In the genomic region with DNA sequence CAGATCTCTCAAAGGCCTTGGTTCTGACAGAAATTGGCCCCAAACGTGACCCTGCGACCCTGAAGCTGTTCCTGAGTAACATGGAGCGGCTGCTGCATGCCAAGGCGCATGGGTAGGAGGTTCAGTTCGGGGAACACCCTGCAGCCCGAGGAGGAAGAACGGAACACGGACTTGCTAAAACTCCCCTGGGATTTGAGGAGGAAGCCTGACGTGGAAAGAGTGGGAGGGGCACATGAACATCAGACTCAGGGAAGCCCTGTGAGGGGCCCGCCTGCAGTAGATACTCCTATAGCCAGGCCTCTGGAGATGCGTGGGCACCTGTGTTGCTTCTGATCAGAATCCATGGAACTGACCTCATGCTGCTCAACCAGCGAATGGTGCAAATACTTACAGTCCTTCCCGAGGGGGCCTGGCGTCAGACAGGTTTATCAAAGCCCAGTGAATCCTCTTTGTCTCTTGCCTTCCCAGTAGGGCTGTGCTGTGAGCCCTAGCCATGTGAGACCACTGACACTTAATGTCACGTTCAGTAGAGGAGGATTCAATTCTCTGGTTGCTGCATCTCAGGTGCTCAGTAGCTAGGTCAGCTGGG, we compare ENCODE assay signal across 20 cellular contexts. TPM values are rescaled to one million over a fixed set of nuclear protein-coding genes. Genes with fewer than 3 reads are reported as not detected.
A peak's percentile ranks its signal among the peaks of the same experiment; 100 is the strongest.
DNase-seq lines count a peak whose midpoint lies in the region; ATAC-seq, FAIRE-seq and TF ChIP-seq lines count a peak whose summit lies in the region.
"Had no signal": no experiment of that assay in that cellular context is flagged by ENCODE, and none has a peak within 500 bp of the region (broad histone marks: within the 10 kb centered on the region; RNA-seq: fewer than 3 reads in every experiment).

No MANE protein-coding gene starts in this region.

- peak overlapping the region; percentile 26 to 33 for H3K27ac ChIP-seq in breast epithelium
- H3K27ac ChIP-seq in body of pancreas: peak overlapping the region; percentile 52 to 95 (median 93)
- H3K27ac ChIP-seq in keratinocyte (ENCODE audit: control insufficient read depth, insufficient read depth, low read length): no peak overlapping the region
- H3K27ac ChIP-seq: 22Rv1, GM23248, PC-9 had no signal

- H2AFZ ChIP-seq in keratinocyte (ENCODE audit: control insufficient read depth, low read length): no peak overlapping the region
- H2AFZ ChIP-seq: GM23248, PC-9 had no signal

- H3K36me3 Mint-ChIP-seq in MCF 10A (ENCODE audit: insufficient read depth, unreplicated experiment) (peaks cover 27% of the 10 kb centered on the region), immature natural killer cell (peaks cover 0 to 2% (median 0%) of the 10 kb centered on the region in 3 donors)
- peaks cover 11% of the 10 kb centered on the region for H3K36me3 Mint-ChIP-seq in stimulated activated memory B cell treated with anti-CD40 and anti-IgM and Interleukin-4, amounts not matched to agents 10 μg/mL and 1 μg/mL and 100 μg/mL, for 72 hours

- no peaks in the 10 kb centered on the region for H3K27me3 ChIP-seq in breast epithelium
- no peaks in the 10 kb centered on the region for H3K27me3 ChIP-seq in body of pancreas
- H3K27me3 ChIP-seq in keratinocyte (ENCODE audit: control insufficient read depth, extremely low read depth, insufficient read depth, low read length): no peaks in the 10 kb centered on the region

- no peaks in the 10 kb centered on the region for H3K79me2 ChIP-seq in keratinocyte (ENCODE audit: control insufficient read depth, insufficient read depth, low read length)

- H3K9me1 ChIP-seq in keratinocyte (ENCODE audit: control insufficient read depth, extremely low read depth, insufficient read depth, low read length): no peaks in the 10 kb centered on the region

- H3K4me1 Mint-ChIP-seq in MCF 10A (ENCODE audit: insufficient read depth, unreplicated experiment) (peaks cover 12% of the 10 kb centered on the region), immature natural killer cell (no peaks in the 10 kb centered on the region)
- peaks cover 6% of the 10 kb centered on the region for H3K4me1 Mint-ChIP-seq in stimulated activated memory B cell treated with anti-CD40 and anti-IgM and Interleukin-4, amounts not matched to agents 10 μg/mL and 1 μg/mL and 100 μg/mL, for 72 hours
- H3K4me1 Mint-ChIP-seq: CD4-positive, CD25-positive, alpha-beta regulatory T cell had no signal

- H3K36me3 ChIP-seq in breast epithelium (no peaks in the 10 kb centered on the region), body of pancreas (replicated peaks in 1 of 2; ENCODE audit: insufficient read depth in 1 of 2, low read depth in 2 of 2) (peaks cover 0 to 14% of the 10 kb centered on the region in 2 donors), keratinocyte (ENCODE audit: control insufficient read depth in 2 of 2, extremely low read depth in 1 of 2, insufficient read depth in 2 of 2, low read length in 2 of 2) (no peaks in the 10 kb centered on the region)

- 63 to 72% methylated on average over 14 to 15 of the region's 15 CpGs for WGBS in body of pancreas, 2 donors

- H3K9me3 Mint-ChIP-seq in MCF 10A (ENCODE audit: unreplicated experiment) (no peaks in the 10 kb centered on the region), immature natural killer cell (no peaks in the 10 kb centered on the region)
- no peaks in the 10 kb centered on the region for H3K9me3 Mint-ChIP-seq in stimulated activated memory B cell treated with anti-CD40 and anti-IgM and Interleukin-4, amounts not matched to agents 10 μg/mL and 1 μg/mL and 100 μg/mL, for 72 hours
- H3K9me3 Mint-ChIP-seq: CD4-positive, CD25-positive, alpha-beta regulatory T cell had no signal

- FAIRE-seq in keratinocyte (lab: Jason Lieb, UNC): peak; percentile 62

- no peak overlapping the region for H3K27ac Mint-ChIP-seq in MCF 10A (ENCODE audit: low read depth, unreplicated experiment)
- no peak overlapping the region for H3K27ac Mint-ChIP-seq in stimulated activated memory B cell treated with anti-CD40 and anti-IgM and Interleukin-4, amounts not matched to agents 10 μg/mL and 1 μg/mL and 100 μg/mL, for 72 hours
- H3K27ac Mint-ChIP-seq in immature natural killer cell: no peak overlapping the region
- H3K27ac Mint-ChIP-seq: CD4-positive, CD25-positive, alpha-beta regulatory T cell had no signal

- H3K4me3 Mint-ChIP-seq in MCF 10A (ENCODE audit: unreplicated experiment) (no peak overlapping the region), immature natural killer cell (no peak overlapping the region)
- no peak overlapping the region for H3K4me3 Mint-ChIP-seq in stimulated activated memory B cell treated with anti-CD40 and anti-IgM and Interleukin-4, amounts not matched to agents 10 μg/mL and 1 μg/mL and 100 μg/mL, for 72 hours
- H3K4me3 Mint-ChIP-seq: CD4-positive, CD25-positive, alpha-beta regulatory T cell had no signal

- intact Hi-C loops in breast epithelium (cut with DNase I; ENCODE audit: low total_unique reads) (loop anchor here (10.0 kb wide), 1 partner anchor 207 kb away; no protein-coding TSS in a partner anchor), MCF 10A (cut with micrococcal nuclease) (no loop called here), body of pancreas (cut with DNase I) (no loop called here)

- no TSS peak for BruUV-seq in MCF 10A (replicated peaks; lab: Mats Ljungman, UMichigan)

- no peak overlapping the region for H3K4me2 ChIP-seq in keratinocyte (ENCODE audit: control insufficient read depth, extremely low read depth, insufficient read depth, low read depth, low read length)
- H3K4me2 ChIP-seq: PC-9 had no signal

- CTCF ChIA-PET in MCF 10A (lab: Yijun Ruan, JAX): interaction anchor here (0.7 to 3.4 kb wide), 3 partner anchors 11 to 883 kb away, joined by 3 to 28 read pairs (median 4); no protein-coding TSS in a partner anchor

- H4K20me1 ChIP-seq in keratinocyte (ENCODE audit: control insufficient read depth, extremely low read depth, insufficient read depth, low read length): no peaks in the 10 kb centered on the region

- TF ChIP-seq POLR2A in breast epithelium (IDR thresholded peaks at IDR 0.05) (no peak), body of pancreas (IDR thresholded peaks at IDR 0.05) (no peak)

- H3K9me3 ChIP-seq in breast epithelium: no peaks in the 10 kb centered on the region
- H3K9me3 ChIP-seq in body of pancreas: no peaks in the 10 kb centered on the region
- H3K9me3 ChIP-seq in keratinocyte (ENCODE audit: control insufficient read depth, low read depth, low read length): no peaks in the 10 kb centered on the region

- H3K9ac ChIP-seq in keratinocyte (ENCODE audit: control insufficient read depth, extremely low read depth, insufficient read depth, low read length): no peak overlapping the region
- H3K9ac ChIP-seq: GM23248 had no signal

- DNase-seq in breast epithelium (ENCODE audit: low spot score in 2 of 2): no peak
- DNase-seq in MCF 10A (ENCODE audit: unreplicated experiment): no peak
- no peak for DNase-seq in body of pancreas
- DNase-seq in keratinocyte (ENCODE audit: low read depth, low spot score): no peak
- DNase-seq in GM19240 (ENCODE audit: insufficient read length, low spot score): no peak
- no peak for DNase-seq in immature natural killer cell
- no peak for DNase-seq in GM13976 (ENCODE audit: low spot score)
- DNase-seq: CD4-positive, CD25-positive, alpha-beta regulatory T cell; DMS 273 treated with DMSO at 0.1 percent for 48 hours; GDM1; GM23248; HCEC 1CT; IMR-90; NCI-H1417 treated with DMSO at 0.1 percent for 48 hours; NCI-H187 treated with DMSO at 0.1 percent for 48 hours; NCI-H2227 treated with DMSO at 0.1 percent for 48 hours; NCI-H82; PC-9 had no signal

- POLR2A ChIA-PET in MCF 10A (lab: Yijun Ruan, JAX): interaction anchor here (1.2 kb wide), 1 partner anchor 34 kb away, joined by 3 read pairs; no protein-coding TSS in a partner anchor

- in situ Hi-C loops in GM13976 (cut with MboI; ENCODE audit: low sequenced_read_pairs, unreplicated experiment): no loop called here

- H3K27me3 Mint-ChIP-seq in MCF 10A (ENCODE audit: insufficient read depth, unreplicated experiment) (no peaks in the 10 kb centered on the region), immature natural killer cell (ENCODE audit: low read depth in 3 of 3) (peaks cover 0 to 2% (median 0%) of the 10 kb centered on the region in 3 donors)
- no peaks in the 10 kb centered on the region for H3K27me3 Mint-ChIP-seq in stimulated activated memory B cell treated with anti-CD40 and anti-IgM and Interleukin-4, amounts not matched to agents 10 μg/mL and 1 μg/mL and 100 μg/mL, for 72 hours
- H3K27me3 Mint-ChIP-seq: CD4-positive, CD25-positive, alpha-beta regulatory T cell had no signal

- H3K4me3 ChIP-seq in breast epithelium (no peak overlapping the region), body of pancreas (no peak overlapping the region), keratinocyte (ENCODE audit: control insufficient read depth in 2 of 3, extremely low read depth in 1 of 3, insufficient read depth in 2 of 3, low read depth in 1 of 3, low read length in 3 of 3) (no peak overlapping the region)
- H3K4me3 ChIP-seq: GM23248, PC-9 had no signal

- TF ChIP-seq CTCF in breast epithelium (IDR thresholded peaks at IDR 0.05): no peak
- TF ChIP-seq CTCF in MCF 10A (IDR thresholded peaks at IDR 0.05; ENCODE audit: unreplicated experiment): no peak
- TF ChIP-seq CTCF in body of pancreas (IDR thresholded peaks at IDR 0.05): no peak
- no peak for TF ChIP-seq CTCF in keratinocyte (optimal IDR thresholded peaks at IDR 0.05 in 1 of 3, IDR thresholded peaks at IDR 0.05 in 1 of 3, conservative IDR thresholded peaks at IDR 0.05 in 1 of 3; ENCODE audit: extremely low read depth in 1 of 3, insufficient read depth in 2 of 3, low read length in 3 of 3)
- no peak for TF ChIP-seq CTCF in GM13976 (IDR thresholded peaks at IDR 0.05; ENCODE audit: borderline replicate concordance, control extremely low read depth, extremely low read depth, insufficient read depth, missing control alignments)

- ATAC-seq in body of pancreas: no peak
- ATAC-seq in stimulated activated memory B cell treated with anti-CD40 and anti-IgM and Interleukin-4, amounts not matched to agents 10 μg/mL and 1 μg/mL and 100 μg/mL, for 72 hours: peak; percentile 12

- H3K4me1 ChIP-seq in breast epithelium: no peaks in the 10 kb centered on the region
- peaks cover 43% of the 10 kb centered on the region for H3K4me1 ChIP-seq in body of pancreas
- H3K4me1 ChIP-seq in keratinocyte (ENCODE audit: control insufficient read depth, extremely low read depth, insufficient read depth, low read length): peaks cover 41% of the 10 kb centered on the region

- dilution Hi-C loops in keratinocyte (cut with MboI; ENCODE audit: extremely low pct_ligation_motif_present, low sequenced_read_pairs): no loop called here

RNA-seq across cellular contexts. Expression of a gene that starts 46.8 kb away (rescaled TPM):
- total RNA-seq in breast epithelium: 10 to 100 TPM; 25.2 to 26.5 (median 26.2) TPM
- total RNA-seq in MCF 10A (2022): 8.8 and 12.8 TPM in 2 replicates
- total RNA-seq in body of pancreas: 100 to 1,000 TPM; 269 to 446 TPM
- polyA plus RNA-seq in keratinocyte: 9.9 to 18.7 TPM (median 17.6 TPM) in 3 replicates
- polyA plus RNA-seq in keratinocyte (2011; ENCODE audit: low read depth): 66.4 TPM
- polyA plus RNA-seq in keratinocyte (2011; cell fraction: cytosol; rRNA removed): 11.2 and 14.0 TPM in 2 replicates
- polyA plus RNA-seq in keratinocyte (2011; cell fraction: nucleus; rRNA removed): 11.4 TPM in 2 replicates
- polyA plus RNA-seq in keratinocyte (2012; ENCODE audit: low replicate concordance): 11.0 and 143 TPM in 2 replicates
- polyA minus RNA-seq in keratinocyte: 12.0 to 15.1 TPM (median 12.1 TPM) in 3 replicates
- 12.5 TPM for polyA minus RNA-seq in keratinocyte (2011; cell fraction: cytosol; rRNA and poly(A)+ RNA removed)
- polyA minus RNA-seq in keratinocyte (2011; cell fraction: nucleus; rRNA and poly(A)+ RNA removed): 4.2 and 4.6 TPM in 2 replicates
- polyA plus RNA-seq in immature natural killer cell: 10 to 100 TPM in 2 of 3 donors, 1 to 10 TPM in 1; 6.0 to 15.2 (median 13.8) TPM

Comparison
In these comparisons a context has a peak if more than half of its experiments do, and no peak if none do; other contexts are left out.
1. RNA of a gene that starts 46.8 kb away (total RNA-seq): 269 to 446 TPM in body of pancreas; 25.2 to 26.5 TPM in breast epithelium and 8.8 to 12.8 TPM in MCF 10A; every median in the first group is over 4 times any median in the second.